In the genomic region with DNA sequence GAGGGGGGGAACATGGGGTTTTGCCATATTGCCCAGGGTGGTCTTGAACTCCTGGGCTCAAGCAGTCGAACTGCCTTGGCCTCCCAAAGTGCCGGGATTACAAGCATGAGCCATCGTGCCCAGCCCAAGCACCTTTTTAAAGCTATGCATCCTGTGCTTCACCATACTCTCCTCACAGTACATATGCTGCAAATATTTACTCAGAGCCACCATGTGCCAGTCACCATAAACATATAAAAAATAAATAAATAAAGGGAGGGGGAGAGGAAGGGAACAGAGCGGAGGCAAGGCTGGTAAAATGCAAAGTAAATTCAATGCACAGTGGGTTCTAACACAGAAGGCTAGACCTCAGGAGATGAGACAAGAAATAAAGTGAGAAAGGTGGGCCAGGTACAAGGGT, we compare ENCODE assay signal across 20 cellular contexts.
DNase-seq lines count a peak whose midpoint lies in the region; ATAC-seq, FAIRE-seq and TF ChIP-seq lines count a peak whose summit lies in the region.
"Had no signal": no experiment of that assay in that cellular context is flagged by ENCODE, and none has a peak within 500 bp of the region (broad histone marks: within the 10 kb centered on the region; RNA-seq: fewer than 3 reads in every experiment).

No MANE protein-coding gene starts in this region.

- H3K4me3 Mint-ChIP-seq in CD4-positive, CD25-positive, alpha-beta regulatory T cell: peak overlapping the region in 1 of 4 donors; percentile 66

- no peak for TF ChIP-seq EP300 in gastroesophageal sphincter (IDR thresholded peaks at IDR 0.05)

- H3K9me2 ChIP-seq in GM23248 (ENCODE audit: insufficient read depth): no peaks in the 10 kb centered on the region

- H3F3A ChIP-seq in GM23248 (ENCODE audit: insufficient read depth): peaks cover 65% of the 10 kb centered on the region

- H3K27me3 ChIP-seq in CD4-positive, CD25-positive, alpha-beta regulatory T cell (ENCODE audit: control insufficient read depth, insufficient read depth, low read length): no peaks in the 10 kb centered on the region
- H3K27me3 ChIP-seq in GM23248 (replicated peaks; ENCODE audit: insufficient read depth) (no peaks in the 10 kb centered on the region), gastroesophageal sphincter (no peaks in the 10 kb centered on the region), gastrocnemius medialis (no peaks in the 10 kb centered on the region)
- H3K27me3 ChIP-seq: body of pancreas, left lung, SJSA1 had no signal

- intact Hi-C loops in gastrocnemius medialis (cut with DNase I; ENCODE audit: low total_unique reads): no loop called here

- WGBS in GM23248 (ENCODE audit: low coverage in 1 of 2, low lambda C conversion rate in 2 of 2, missing lambda C conversion rate in 2 of 2), 2 experiments: 92 to 94% methylated on average over 4 of the region's 4 CpGs
- WGBS in gastroesophageal sphincter (ENCODE audit: low coverage in 1 of 2), 2 donors: 84 to 91% methylated on average over 3 to 4 of the region's 4 CpGs

- DNase-seq in CD4-positive, CD25-positive, alpha-beta regulatory T cell: no peak
- DNase-seq in GM23248 (no peak), gastrocnemius medialis (no peak), AG08396 (ENCODE audit: low spot score) (no peak), urothelium cell line (ENCODE audit: low spot score) (no peak), NCI-H524 (lab: John Stamatoyannopoulos, UW) (no peak)
- DNase-seq: activated CD4-positive, CD25-positive, alpha-beta regulatory T cell treated with anti-CD3 and anti-CD28 coated beads, Interleukin-2, amount 50 U/mL, for 72 hours; body of pancreas; cortex of kidney; DMS 273 treated with DMSO at 0.1 percent for 48 hours; H7; left lung; NCI-H1930; stimulated activated CD4-positive, alpha-beta T cell treated with anti-CD3 and anti-CD28 coated beads, Interleukin-12 subunit alpha, Interleukin-12 subunit beta, amount 100 ng/mL, for 4 hours; stimulated activated naive CD4-positive, alpha-beta T cell had no signal

- no peak overlapping the region for H2AFZ ChIP-seq in GM23248

- no peaks in the 10 kb centered on the region for H4K20me1 ChIP-seq in GM23248 (ENCODE audit: insufficient read depth)

- TF ChIP-seq POLR2A in gastroesophageal sphincter (IDR thresholded peaks at IDR 0.05) (no peak), gastrocnemius medialis (IDR thresholded peaks at IDR 0.05) (no peak)

- H3K36me3 Mint-ChIP-seq in CD4-positive, CD25-positive, alpha-beta regulatory T cell: peaks cover 35% of the 10 kb centered on the region

- H3K9ac ChIP-seq in GM23248: no peak overlapping the region

- H3K9me3 ChIP-seq in CD4-positive, CD25-positive, alpha-beta regulatory T cell (ENCODE audit: control insufficient read depth in 2 of 2, low read length in 2 of 2): no peaks in the 10 kb centered on the region
- H3K9me3 ChIP-seq in GM23248 (ENCODE audit: low read depth) (no peaks in the 10 kb centered on the region), gastroesophageal sphincter (no peaks in the 10 kb centered on the region), gastrocnemius medialis (no peaks in the 10 kb centered on the region)
- H3K9me3 ChIP-seq: body of pancreas, left lung, SJSA1 had no signal

- no peak for ATAC-seq in CD4-positive, CD25-positive, alpha-beta regulatory T cell (ENCODE audit: low read depth in 2 of 2)
- ATAC-seq in gastroesophageal sphincter (no peak), gastrocnemius medialis (no peak), GM21360 (IDR thresholded peaks at IDR 0.05; ENCODE audit: unreplicated experiment) (no peak)
- ATAC-seq: body of pancreas, left lung had no signal

- no peaks in the 10 kb centered on the region for H3K9me3 Mint-ChIP-seq in CD4-positive, CD25-positive, alpha-beta regulatory T cell

- peak overlapping the region; percentile 74 to 82 (median 79) for H3K27ac Mint-ChIP-seq in CD4-positive, CD25-positive, alpha-beta regulatory T cell

- TF ChIP-seq CTCF in gastroesophageal sphincter (IDR thresholded peaks at IDR 0.05) (no peak), gastrocnemius medialis (IDR thresholded peaks at IDR 0.05 in 4 of 5, conservative IDR thresholded peaks at IDR 0.05 in 1 of 5) (no peak)

- no peak for FAIRE-seq in urothelium cell line (lab: Jason Lieb, UNC)
- FAIRE-seq: frontal cortex had no signal

- H3K4me1 ChIP-seq in CD4-positive, CD25-positive, alpha-beta regulatory T cell (ENCODE audit: control insufficient read depth, insufficient read depth, low read length, poor library complexity, severe bottlenecking): peaks cover 27% of the 10 kb centered on the region
- peaks cover 57% of the 10 kb centered on the region for H3K4me1 ChIP-seq in GM23248 (ENCODE audit: insufficient read depth)
- peaks cover 10 to 100% (median 68%) of the 10 kb centered on the region in 3 donors for H3K4me1 ChIP-seq in gastroesophageal sphincter
- H3K4me1 ChIP-seq in gastrocnemius medialis: peaks cover 90 to 94% of the 10 kb centered on the region in 2 donors

- H3K79me2 ChIP-seq in GM23248 (ENCODE audit: insufficient read depth): peaks cover 100% of the 10 kb centered on the region

- H3K4me1 Mint-ChIP-seq in CD4-positive, CD25-positive, alpha-beta regulatory T cell: peaks cover 36 to 83% (median 52%) of the 10 kb centered on the region in 4 donors

- in situ Hi-C loops in GM23248 (cut with MboI) (no loop called here), gastrocnemius medialis (cut with MboI; ENCODE audit: low sequenced_read_pairs in 4 of 4) (no loop called here)

- no peak overlapping the region for H3K4me3 ChIP-seq in CD4-positive, CD25-positive, alpha-beta regulatory T cell (ENCODE audit: low read depth, low read length)
- no peak overlapping the region for H3K4me3 ChIP-seq in GM23248
- no peak overlapping the region for H3K4me3 ChIP-seq in gastroesophageal sphincter
- H3K4me3 ChIP-seq in gastrocnemius medialis: no peak overlapping the region
- H3K4me3 ChIP-seq: body of pancreas, left lung, SJSA1 had no signal

- H3K36me3 ChIP-seq in CD4-positive, CD25-positive, alpha-beta regulatory T cell (ENCODE audit: control insufficient read depth, insufficient read depth, low read length): peaks cover 44% of the 10 kb centered on the region
- H3K36me3 ChIP-seq in GM23248 (ENCODE audit: low read depth) (peaks cover 13% of the 10 kb centered on the region; the same call in 1 of the 2 replicates), gastroesophageal sphincter (peaks cover 0 to 16% of the 10 kb centered on the region in 2 donors), gastrocnemius medialis (no peaks in the 10 kb centered on the region)

- no peak overlapping the region for H3K4me2 ChIP-seq in GM23248 (ENCODE audit: unreplicated experiment)

- no peak overlapping the region for H3K27ac ChIP-seq in CD4-positive, CD25-positive, alpha-beta regulatory T cell (ENCODE audit: insufficient read depth, low read length, poor library complexity, severe bottlenecking)
- H3K27ac ChIP-seq in GM23248 (peak overlapping the region; percentile 92; the same call in 1 of the 2 replicates), gastroesophageal sphincter (peak overlapping the region in 3 of 4 donors; percentile 89 to 93 (median 93)), gastrocnemius medialis (peak overlapping the region in 3 of 4 donors; percentile 36 to 59 (median 53))
- H3K27ac ChIP-seq: body of pancreas, HL-60, SJSA1 had no signal

- H3K27me3 Mint-ChIP-seq in CD4-positive, CD25-positive, alpha-beta regulatory T cell: no peaks in the 10 kb centered on the region
